In the genomic region with DNA sequence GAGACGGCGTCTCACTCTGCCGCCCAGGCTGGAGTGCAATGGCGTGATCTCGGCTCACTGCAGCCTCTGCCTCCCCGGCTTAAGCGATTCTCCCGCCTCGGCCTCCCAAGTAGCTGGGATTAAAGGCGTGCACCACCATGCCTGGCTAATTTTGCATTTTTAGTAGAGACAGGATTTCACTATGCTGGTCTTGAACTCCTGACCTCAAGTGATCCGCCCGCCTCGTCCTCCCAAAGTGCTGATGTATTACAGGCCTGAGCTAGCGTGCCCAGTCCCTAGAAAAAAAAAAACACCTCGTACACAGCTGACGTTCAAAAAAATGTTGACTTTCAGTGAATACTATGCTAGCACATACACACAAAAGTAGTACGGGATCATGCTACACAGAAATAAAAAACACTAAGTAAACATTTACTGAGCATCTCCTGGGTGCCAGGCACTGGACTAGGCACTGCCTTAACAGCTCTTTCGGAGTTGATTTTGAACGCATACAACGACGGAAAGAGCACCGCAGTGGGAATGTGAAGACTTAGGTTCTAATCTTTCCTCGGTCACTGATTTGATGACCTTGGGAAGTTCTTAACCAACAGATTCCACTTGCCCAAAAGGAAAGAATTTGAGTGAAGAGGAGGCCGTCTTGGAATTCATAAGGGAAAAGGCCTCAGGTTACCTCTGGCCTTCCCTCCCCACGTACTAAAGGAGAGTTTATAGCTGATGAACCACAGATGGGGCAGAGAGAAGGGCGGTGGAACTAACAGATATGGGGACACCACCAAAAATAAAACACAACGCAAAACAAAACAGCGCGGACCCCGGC, we compare ENCODE assay signal across 8 cellular contexts. TPM values are rescaled to one million over a fixed set of nuclear protein-coding genes. Genes with fewer than 3 reads are reported as not detected.
DNase-seq lines count a peak whose midpoint lies in the region; ATAC-seq and TF ChIP-seq lines count a peak whose summit lies in the region.

No MANE protein-coding gene starts in this region.

- no peak for ATAC-seq in HG02852 (IDR thresholded peaks at IDR 0.05; ENCODE audit: unreplicated experiment)
- no peak for ATAC-seq in GM21576 (IDR thresholded peaks at IDR 0.05; ENCODE audit: unreplicated experiment)
- ATAC-seq in HG03196 (IDR thresholded peaks at IDR 0.05; ENCODE audit: unreplicated experiment): no peak

- no peak overlapping the region for H2BK5ac ChIP-seq in neuronal stem cell (ENCODE audit: low read length)

- DNase-seq in NCI-H2171 treated with DMSO at 0.1 percent for 48 hours (lab: John Stamatoyannopoulos, UW): peak; percentile 63
- DNase-seq in NCI-H2171 (lab: John Stamatoyannopoulos, UW): no peak
- no peak for DNase-seq in SJSA1 (ENCODE audit: low read depth in 1 of 2, low spot score in 2 of 2)
- DNase-seq in epithelial cell of esophagus (ENCODE audit: low read depth): peak; percentile 27
- DNase-seq in neuronal stem cell (ENCODE audit: low spot score): no peak

- no peaks in the 10 kb centered on the region for H3K27me3 ChIP-seq in SJSA1 (replicated peaks)
- H3K27me3 ChIP-seq in neuronal stem cell (ENCODE audit: control insufficient read depth in 3 of 3, insufficient read depth in 3 of 3, low read depth in 1 of 3, low read length in 3 of 3): no peaks in the 10 kb centered on the region

- peak overlapping the region; percentile 83 for H3K4me2 ChIP-seq in neuronal stem cell (ENCODE audit: insufficient read depth, low read length, poor library complexity, severe bottlenecking)

- H3K4me3 ChIP-seq in SJSA1 (peak overlapping the region; percentile 72), epithelial cell of esophagus (ENCODE audit: low read length) (peak overlapping the region; percentile 79), neuronal stem cell (ENCODE audit: low read length in 2 of 2) (peak overlapping the region; percentile 84 to 98)

- H2AK5ac ChIP-seq in neuronal stem cell (ENCODE audit: low read depth, low read length): no peak overlapping the region

- H3K9me3 ChIP-seq in SJSA1 (replicated peaks) (no peaks in the 10 kb centered on the region), neuronal stem cell (replicated peaks in 1 of 2; ENCODE audit: control insufficient read depth in 2 of 2, insufficient read depth in 1 of 2, low read depth in 1 of 2, low read length in 2 of 2) (no peaks in the 10 kb centered on the region)

- no peak overlapping the region for H4K8ac ChIP-seq in neuronal stem cell (ENCODE audit: low read depth, low read length)

- H3K4me1 ChIP-seq in SJSA1 (replicated peaks) (no peaks in the 10 kb centered on the region), neuronal stem cell (ENCODE audit: control insufficient read depth in 2 of 2, insufficient read depth in 1 of 2, low read depth in 1 of 2, low read length in 2 of 2) (no peaks in the 10 kb centered on the region)

- H4K91ac ChIP-seq in neuronal stem cell (ENCODE audit: low read depth, low read length, poor library complexity): no peak overlapping the region

- H2AFZ ChIP-seq in neuronal stem cell (ENCODE audit: low read length): peak overlapping the region; percentile 97

- H3K9ac ChIP-seq in neuronal stem cell (ENCODE audit: low read depth, low read length, poor library complexity): peak overlapping the region; percentile 26

- no peak overlapping the region for H3K4ac ChIP-seq in neuronal stem cell (ENCODE audit: low read length)

- no peaks in the 10 kb centered on the region for H3K79me1 ChIP-seq in neuronal stem cell (ENCODE audit: low read depth, low read length)

- TF ChIP-seq CTCF in epithelial cell of esophagus (IDR thresholded peaks at IDR 0.05; ENCODE audit: insufficient read depth, low read depth, low read length, missing control alignments): no peak

- H3K36me3 ChIP-seq in SJSA1: peaks cover 17% of the 10 kb centered on the region
- peaks cover 0 to 17% of the 10 kb centered on the region in 2 donors for H3K36me3 ChIP-seq in neuronal stem cell (replicated peaks in 1 of 2; ENCODE audit: control insufficient read depth in 2 of 2, insufficient read depth in 2 of 2, low read length in 2 of 2)

- H3K18ac ChIP-seq in neuronal stem cell (ENCODE audit: low read length): peak overlapping the region; percentile 49

- peak overlapping the region; percentile 89 for H3K27ac ChIP-seq in SJSA1
- no peak overlapping the region for H3K27ac ChIP-seq in neuronal stem cell (replicated peaks; ENCODE audit: low read length)

- H2BK120ac ChIP-seq in neuronal stem cell (ENCODE audit: low read depth, low read length): no peak overlapping the region

- no peak overlapping the region for H3K23ac ChIP-seq in neuronal stem cell (ENCODE audit: low read depth, low read length, poor library complexity)

- H3K14ac ChIP-seq in neuronal stem cell (ENCODE audit: low read length): no peak overlapping the region

- no CpG with 5 or more reads among the region's 30 CpGs for WGBS in neuronal stem cell (ENCODE audit: extremely low coverage in 2 of 2, insufficient read length in 2 of 2, insufficient replicate concordance in 1 of 2), 2 donors

- no peak overlapping the region for H2BK15ac ChIP-seq in neuronal stem cell (ENCODE audit: low read length)

- H2BK12ac ChIP-seq in neuronal stem cell (ENCODE audit: low read length): no peak overlapping the region

RNA-seq across cellular contexts. Expression of gene DNAJC27, which starts 1.1 kb away (rescaled TPM):
- 2.8 and 4.4 TPM in 2 replicates for total RNA-seq in SJSA1 (2014; rRNA removed; shearing (Covaris generic))
- polyA plus RNA-seq in neuronal stem cell (2013, experiment 1 of 2): 6.1 TPM
- 5.5 TPM for polyA plus RNA-seq in neuronal stem cell (2013, experiment 2 of 2)

RNA-seq across cellular contexts. Expression of gene ADCY3, which starts 50.7 kb away (rescaled TPM):
- 22.7 and 23.5 TPM in 2 replicates for total RNA-seq in SJSA1 (2014; rRNA removed; shearing (Covaris generic))
- polyA plus RNA-seq in neuronal stem cell (2013, experiment 1 of 2): 31.1 TPM
- polyA plus RNA-seq in neuronal stem cell (2013, experiment 2 of 2): 29.1 TPM

Comparison
In these comparisons a context has a peak if more than half of its experiments do, and no peak if none do; other contexts are left out.
1. DNase-seq: peak in NCI-H2171 treated with DMSO at 0.1 percent for 48 hours (single experiment) and epithelial cell of esophagus (single experiment); none in NCI-H2171 (single experiment), SJSA1 (0 of 2) and neuronal stem cell (single experiment).
2. Peak in every context shown above with its lines, with median percentiles within 50 percentile points of each other: H3K4me3 ChIP-seq.